ENCODE assay signal across 17 cellular contexts in the genomic region with DNA sequence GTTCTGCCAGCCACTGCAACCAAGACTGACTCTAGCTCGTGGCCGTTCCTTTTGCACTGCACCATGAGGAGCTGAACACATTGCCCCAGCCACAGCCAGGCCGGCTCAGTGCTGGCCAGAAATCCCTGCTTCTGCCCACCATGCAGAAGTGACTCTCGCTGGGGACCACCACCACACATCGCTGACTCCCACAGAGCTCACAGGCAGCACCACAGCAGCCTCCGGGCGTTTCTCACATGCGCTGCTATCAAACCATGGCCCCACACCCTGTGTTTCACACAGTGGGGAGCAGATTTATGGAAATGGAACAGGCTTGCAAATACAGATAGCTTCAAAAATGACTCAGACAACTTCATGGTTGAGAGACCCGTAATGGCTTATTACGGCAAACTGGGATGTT. TPM values are rescaled to one million over a fixed set of nuclear protein-coding genes. Genes with fewer than 3 reads are reported as not detected.
DNase-seq lines count a peak whose midpoint lies in the region; ATAC-seq and TF ChIP-seq lines count a peak whose summit lies in the region.
"Had no signal": no experiment of that assay in that cellular context is flagged by ENCODE, and none has a peak within 500 bp of the region (broad histone marks: within the 10 kb centered on the region; RNA-seq: fewer than 3 reads in every experiment).

No MANE protein-coding gene starts in this region.

- H3K9me3 Mint-ChIP-seq in neural progenitor cell, result peaks cover 3% of the 10 kb centered on the region
- H3K9me3 Mint-ChIP-seq: CD8-positive, alpha-beta memory T cell had no signal

- BruUV-seq in IMR-90 (replicated peaks; lab: Mats Ljungman, UMichigan), result no TSS peak

- H3K27ac ChIP-seq in IMR-90 (ENCODE audit: insufficient read depth, low read length), result no peak overlapping the region
- no peak overlapping the region for H3K27ac ChIP-seq in SK-N-MC
- H3K27ac ChIP-seq in neural progenitor cell, result no peak overlapping the region
- H3K27ac ChIP-seq: GM23248 had no signal

- no peak overlapping the region for H4K91ac ChIP-seq in IMR-90 (ENCODE audit: insufficient read depth, low read depth, low read length)

- CTCF ChIA-PET in IMR-90 (lab: Yijun Ruan, JAX), result no interaction called here

- no peaks in the 10 kb centered on the region for H3K9me1 ChIP-seq in IMR-90 (ENCODE audit: insufficient read depth, low read length)

- H3K4me1 ChIP-seq in IMR-90 (ENCODE audit: control insufficient read depth, insufficient read depth, low read length) (no peaks in the 10 kb centered on the region; the same call in 1 of the 2 replicates), neural progenitor cell (peaks cover 3% of the 10 kb centered on the region)
- H3K4me1 ChIP-seq: BE2C had no signal

- WGBS in IMR-90 (ENCODE audit: extremely low coverage in 2 of 2, insufficient read length in 1 of 2), 2 experiments, result 84% methylated on average over 5 of the region's 10 CpGs; no CpG with 5 or more reads in 1 of the 2 experiments

- no peaks in the 10 kb centered on the region; the same call in 1 of the 2 replicates for H3K27me3 ChIP-seq in IMR-90 (ENCODE audit: control insufficient read depth, insufficient read depth, low read length)
- no peaks in the 10 kb centered on the region for H3K27me3 ChIP-seq in neural progenitor cell
- H3K27me3 ChIP-seq: BE2C had no signal

- H3K27ac Mint-ChIP-seq in neural progenitor cell, result no peak overlapping the region
- H3K27ac Mint-ChIP-seq: CD4-positive, CD25-positive, alpha-beta regulatory T cell; CD8-positive, alpha-beta memory T cell had no signal

- no peak overlapping the region for H2AK5ac ChIP-seq in IMR-90 (ENCODE audit: low read depth, low read length)

- no peak overlapping the region for H3K56ac ChIP-seq in IMR-90 (ENCODE audit: extremely low read depth, insufficient read depth, low read length)

- no peak overlapping the region for H2BK5ac ChIP-seq in IMR-90 (ENCODE audit: low read depth, low read length, poor library complexity, severe bottlenecking)

- no peaks in the 10 kb centered on the region for H3K36me3 Mint-ChIP-seq in neural progenitor cell
- H3K36me3 Mint-ChIP-seq: CD4-positive, CD25-positive, alpha-beta regulatory T cell; CD8-positive, alpha-beta memory T cell had no signal

- no peak overlapping the region for H4K8ac ChIP-seq in IMR-90 (ENCODE audit: low read depth in 2 of 2, low read length in 2 of 2)

- peaks cover 12% of the 10 kb centered on the region for H3K4me1 Mint-ChIP-seq in neural progenitor cell
- H3K4me1 Mint-ChIP-seq: CD4-positive, CD25-positive, alpha-beta regulatory T cell; CD8-positive, alpha-beta memory T cell had no signal

- H3K4me2 ChIP-seq in IMR-90 (ENCODE audit: low read depth, low read length), result no peak overlapping the region
- H3K4me2 ChIP-seq in neural progenitor cell, result no peak overlapping the region

- no peak overlapping the region for H4K5ac ChIP-seq in IMR-90 (ENCODE audit: low read depth, low read length)

- no peak overlapping the region for H3K4ac ChIP-seq in IMR-90 (ENCODE audit: low read depth, low read length)

- H3K9ac ChIP-seq in IMR-90 (ENCODE audit: low read depth, low read length) (no peak overlapping the region), SK-N-MC (ENCODE audit: insufficient read length) (no peak overlapping the region), neural progenitor cell (no peak overlapping the region)
- H3K9ac ChIP-seq: GM23248 had no signal

- H3K79me1 ChIP-seq in IMR-90 (ENCODE audit: low read depth in 1 of 2, low read length in 2 of 2), result no peaks in the 10 kb centered on the region

- H3K14ac ChIP-seq in IMR-90 (replicated peaks; ENCODE audit: low read depth, low read length), result no peak overlapping the region

- H3K4me3 Mint-ChIP-seq in neural progenitor cell, result peak overlapping the region; percentile 33
- H3K4me3 Mint-ChIP-seq: CD4-positive, CD25-positive, alpha-beta regulatory T cell; CD8-positive, alpha-beta memory T cell had no signal

- H3K9me3 ChIP-seq in IMR-90 (ENCODE audit: control insufficient read depth, insufficient read depth, low read length) (peaks cover 5% of the 10 kb centered on the region; the same call in 1 of the 2 replicates), SK-N-MC (ENCODE audit: low read depth, low read length) (no peaks in the 10 kb centered on the region; the same call in 1 of the 2 replicates), neural progenitor cell (ENCODE audit: low read depth) (no peaks in the 10 kb centered on the region)
- H3K9me3 ChIP-seq: BE2C had no signal

- H3K79me2 ChIP-seq in neural progenitor cell (ENCODE audit: low read depth), result no peaks in the 10 kb centered on the region

- intact Hi-C loops in IMR-90 (cut with micrococcal nuclease), result no loop called here
- intact Hi-C loops in posterior cingulate gyrus (cut with DNase I), result no loop called here

- H2AK9ac ChIP-seq in IMR-90 (replicated peaks; ENCODE audit: low read depth, low read length, poor library complexity), result no peak overlapping the region

- ATAC-seq in IMR-90 (ENCODE audit: low read depth) (no peak), HG02571 (IDR thresholded peaks at IDR 0.05; ENCODE audit: unreplicated experiment) (no peak)
- ATAC-seq: HCT116, HepG2 had no signal

- H2BK15ac ChIP-seq in IMR-90 (ENCODE audit: low read depth, low read length), result no peak overlapping the region

- H3K27me3 Mint-ChIP-seq in neural progenitor cell (ENCODE audit: insufficient read depth, low read depth), result peaks cover 7% of the 10 kb centered on the region

- H3F3A ChIP-seq in neural progenitor cell (ENCODE audit: low read depth), result no peaks in the 10 kb centered on the region

- no peak for TF ChIP-seq RAD21 in IMR-90 (IDR thresholded peaks at IDR 0.05; ENCODE audit: low read length)

- no peak overlapping the region for H3K4me3 ChIP-seq in IMR-90 (ENCODE audit: insufficient read depth, low read depth, low read length)
- H3K4me3 ChIP-seq in SK-N-MC, result peak overlapping the region; percentile 8; the same call in 1 of the 2 replicates
- no peak overlapping the region for H3K4me3 ChIP-seq in neural progenitor cell
- H3K4me3 ChIP-seq: GM23248 had no signal

- H2AFZ ChIP-seq in IMR-90 (replicated peaks; ENCODE audit: low read length, poor library complexity) (peak overlapping the region; percentile 51), neural progenitor cell (replicated peaks) (peak overlapping the region; percentile 58)
- H2AFZ ChIP-seq: GM23248 had no signal

- no peak for TF ChIP-seq CTCF in IMR-90 (conservative IDR thresholded peaks at IDR 0.05; ENCODE audit: low read depth, low read length)
- no peak for TF ChIP-seq CTCF in neural progenitor cell (IDR thresholded peaks at IDR 0.05)

- dilution Hi-C loops in IMR-90 (cut with HindIII; ENCODE audit: low sequenced_read_pairs, unreplicated experiment), result no loop called here

- H3K18ac ChIP-seq in IMR-90 (ENCODE audit: low read depth, low read length), result no peak overlapping the region

- TF ChIP-seq POLR2A in IMR-90 (IDR thresholded peaks at IDR 0.05; ENCODE audit: low read depth, low read length), result no peak

- H4K20me1 ChIP-seq in IMR-90 (ENCODE audit: insufficient read depth, low read length), result no peaks in the 10 kb centered on the region
- no peaks in the 10 kb centered on the region for H4K20me1 ChIP-seq in neural progenitor cell (ENCODE audit: low read depth)

- POLR2A ChIA-PET in IMR-90 (lab: Charles Lee; ENCODE audit: unreplicated experiment), result no interaction called here

- no peak overlapping the region for H2BK120ac ChIP-seq in IMR-90 (ENCODE audit: low read depth, low read length)

- H3K36me3 ChIP-seq in IMR-90 (ENCODE audit: control insufficient read depth, insufficient read depth, low read length) (no peaks in the 10 kb centered on the region), SK-N-MC (ENCODE audit: insufficient read depth, low read length) (no peaks in the 10 kb centered on the region), neural progenitor cell (no peaks in the 10 kb centered on the region)
- H3K36me3 ChIP-seq: BE2C had no signal

- DNase-seq in IMR-90 (no peak), SK-N-MC (ENCODE audit: low read depth, low spot score) (no peak), neural progenitor cell (ENCODE audit: low spot score) (no peak), posterior cingulate gyrus (no peak), NCI-H2196 treated with DMSO at 0.1 percent for 48 hours (lab: John Stamatoyannopoulos, UW; ENCODE audit: unreplicated experiment) (no peak)
- DNase-seq: ACHN; BE2C; C1 segment of cervical spinal cord; CD4-positive, CD25-positive, alpha-beta regulatory T cell; CD8-positive, alpha-beta memory T cell; COR-L47; DMS 273 treated with DMSO at 0.1 percent for 48 hours; GDM1; GM23248 had no signal

- in situ Hi-C loops in IMR-90 (cut with MboI; ENCODE audit: low sequenced_read_pairs), result no loop called here

- H3K23ac ChIP-seq in IMR-90 (ENCODE audit: low read depth, low read length), result no peak overlapping the region

- no peak overlapping the region for H2BK20ac ChIP-seq in IMR-90 (ENCODE audit: low read depth, low read length)

TF ChIP-seq in IMR-90, 13 proteins besides CTCF, POLR2A, EP300 and RAD21:
- no peak for TF ChIP-seq MAZ (IDR thresholded peaks at IDR 0.05; ENCODE audit: borderline replicate concordance, low read depth, low read length)
- TF ChIP-seq CHD1 (IDR thresholded peaks at IDR 0.05; ENCODE audit: low read depth, low read length), result no peak
- no peak for TF ChIP-seq RCOR1 (IDR thresholded peaks at IDR 0.05; ENCODE audit: insufficient replicate concordance, low read length)
- no peak for TF ChIP-seq CEBPB (IDR thresholded peaks at IDR 0.05; ENCODE audit: low read depth, low read length)
- TF ChIP-seq SMC3 (IDR thresholded peaks at IDR 0.05; ENCODE audit: low read depth, low read length), result no peak
- TF ChIP-seq BHLHE40 (IDR thresholded peaks at IDR 0.05; ENCODE audit: low read depth, low read length), result no peak
- no peak for TF ChIP-seq MAFK (IDR thresholded peaks at IDR 0.05; ENCODE audit: low read depth, low read length)
- TF ChIP-seq, protein P1, sequence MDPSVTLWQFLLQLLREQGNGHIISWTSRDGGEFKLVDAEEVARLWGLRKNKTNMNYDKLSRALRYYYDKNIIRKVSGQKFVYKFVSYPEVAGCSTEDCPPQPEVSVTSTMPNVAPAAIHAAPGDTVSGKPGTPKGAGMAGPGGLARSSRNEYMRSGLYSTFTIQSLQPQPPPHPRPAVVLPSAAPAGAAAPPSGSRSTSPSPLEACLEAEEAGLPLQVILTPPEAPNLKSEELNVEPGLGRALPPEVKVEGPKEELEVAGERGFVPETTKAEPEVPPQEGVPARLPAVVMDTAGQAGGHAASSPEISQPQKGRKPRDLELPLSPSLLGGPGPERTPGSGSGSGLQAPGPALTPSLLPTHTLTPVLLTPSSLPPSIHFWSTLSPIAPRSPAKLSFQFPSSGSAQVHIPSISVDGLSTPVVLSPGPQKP (IDR thresholded peaks at IDR 0.05; ENCODE audit: borderline replicate concordance, low read depth, low read length), result no peak

RNA-seq across cellular contexts. Expression of a gene that starts 15.4 kb away (rescaled TPM):
- total RNA-seq in IMR-90 (2012; rRNA removed) (1.1 and 1.6 TPM in 2 replicates), neural progenitor cell (ENCODE audit: low replicate concordance) (4.4 and 4.9 TPM in 2 replicates)
- 1.3 and 1.5 TPM in 2 replicates for polyA plus RNA-seq in IMR-90 (2012; rRNA removed)
- 1.0 and 1.4 TPM in 2 replicates for polyA plus RNA-seq in IMR-90 (2012; cell fraction: cytosol; rRNA removed)
- polyA plus RNA-seq in IMR-90 (2012; cell fraction: nucleus; rRNA removed; ENCODE audit: low replicate concordance), result 3.7 and 4.4 TPM in 2 replicates
- total RNA-seq: GM23248 had no signal
- polyA plus RNA-seq: CD4-positive, CD25-positive, alpha-beta regulatory T cell; CD8-positive, alpha-beta memory T cell; GM23248 had no signal
